18 cellular contexts compared by ENCODE assay signal in the genomic region with DNA sequence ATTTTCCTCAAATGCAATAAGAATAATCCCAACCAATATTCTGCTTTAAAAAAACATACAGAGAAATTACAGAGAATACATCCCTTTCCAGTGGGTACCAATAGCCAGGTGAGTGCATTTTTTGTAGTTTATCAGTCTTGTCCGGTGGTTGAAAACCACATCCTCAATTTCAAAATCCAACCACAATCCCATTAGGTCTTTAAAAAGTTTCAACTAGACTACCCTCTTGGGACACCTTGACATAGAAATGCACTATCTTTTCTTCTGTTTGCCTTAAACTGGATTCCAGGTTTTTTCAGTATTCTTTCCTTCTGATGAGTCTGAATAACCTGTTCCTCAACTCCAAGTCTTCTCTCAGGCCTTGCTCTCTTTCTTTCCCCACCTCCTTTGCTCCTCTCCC.
A peak's percentile ranks its signal among the peaks of the same experiment; 100 is the strongest.
DNase-seq lines count a peak whose midpoint lies in the region; ATAC-seq and TF ChIP-seq lines count a peak whose summit lies in the region.
"Had no signal": no experiment of that assay in that cellular context is flagged by ENCODE, and none has a peak within 500 bp of the region (broad histone marks: within the 10 kb centered on the region; RNA-seq: fewer than 3 reads in every experiment).

No MANE protein-coding gene starts in this region.

- no peak for ATAC-seq in RWPE2 (ENCODE audit: low read depth)
- no peak for ATAC-seq in HG03342 (IDR thresholded peaks at IDR 0.05; ENCODE audit: unreplicated experiment)
- ATAC-seq: K562, Panc1 had no signal

- TF ChIP-seq CTCF in HEK293 (tag by site-specific recombination; IDR thresholded peaks at IDR 0.05) (no peak), RWPE2 (IDR thresholded peaks at IDR 0.05; ENCODE audit: poor library complexity, severe bottlenecking) (no peak), hepatocyte (IDR thresholded peaks at IDR 0.05; ENCODE audit: poor library complexity) (no peak)

- POLR2A ChIA-PET in HEK293 (lab: Yijun Ruan, JAX): no interaction called here

- H3K9me3 ChIP-seq in HEK293 (ENCODE audit: control insufficient read depth, insufficient read depth, low read depth, low read length) (no peaks in the 10 kb centered on the region), RWPE2 (ENCODE audit: severe bottlenecking) (no peaks in the 10 kb centered on the region), hepatocyte (ENCODE audit: low read depth) (no peaks in the 10 kb centered on the region), skeletal muscle satellite cell (replicated peaks; ENCODE audit: low read length) (no peaks in the 10 kb centered on the region)
- H3K9me3 ChIP-seq: SJSA1 had no signal

- H3K4me2 ChIP-seq in hepatocyte (no peak overlapping the region), skeletal muscle satellite cell (ENCODE audit: low read length) (peak overlapping the region; percentile 15)

- H3K36me3 ChIP-seq in HEK293 (ENCODE audit: control insufficient read depth in 2 of 2, insufficient read depth in 1 of 2, low read length in 2 of 2) (no peaks in the 10 kb centered on the region), RWPE2 (ENCODE audit: low read depth) (no peaks in the 10 kb centered on the region), hepatocyte (replicated peaks; ENCODE audit: insufficient read depth, low read depth) (no peaks in the 10 kb centered on the region), skeletal muscle satellite cell (ENCODE audit: insufficient read depth, low read length) (no peaks in the 10 kb centered on the region)
- H3K36me3 ChIP-seq: SJSA1 had no signal

- no peaks in the 10 kb centered on the region for H4K20me1 ChIP-seq in hepatocyte (ENCODE audit: insufficient read depth, poor library complexity, severe bottlenecking)

- WGBS in hepatocyte (ENCODE audit: low lambda C conversion rate, missing lambda C conversion rate): 86% methylated on average over 1 of the region's 1 CpG

- H2AFZ ChIP-seq in hepatocyte: no peak overlapping the region

- no peaks in the 10 kb centered on the region for H3K79me2 ChIP-seq in hepatocyte

- H3K4me3 ChIP-seq in HEK293 (ENCODE audit: low read depth, low read length): no peak overlapping the region
- H3K4me3 ChIP-seq in RWPE2 (ENCODE audit: severe bottlenecking): no peak overlapping the region
- no peak overlapping the region for H3K4me3 ChIP-seq in hepatocyte
- H3K4me3 ChIP-seq in skeletal muscle satellite cell (ENCODE audit: low read length): no peak overlapping the region
- H3K4me3 ChIP-seq: K562, SJSA1 had no signal

- no peaks in the 10 kb centered on the region for H3K9me2 ChIP-seq in hepatocyte (replicated peaks; ENCODE audit: insufficient read depth)

- H3K27me3 ChIP-seq in RWPE2 (ENCODE audit: insufficient read depth, poor library complexity, severe bottlenecking): no peaks in the 10 kb centered on the region
- no peaks in the 10 kb centered on the region for H3K27me3 ChIP-seq in hepatocyte
- H3K27me3 ChIP-seq in skeletal muscle satellite cell (ENCODE audit: control insufficient read depth, insufficient read depth, low read length): no peaks in the 10 kb centered on the region

- H3K9ac ChIP-seq in skeletal muscle satellite cell (ENCODE audit: low read depth, low read length): peak overlapping the region; percentile 75

- DNase-seq in RWPE2 (ENCODE audit: low spot score) (no peak), hepatocyte (ENCODE audit: low spot score) (no peak), SW 1271 (lab: John Stamatoyannopoulos, UW) (no peak), OCI-M2 (lab: John Stamatoyannopoulos, UW; ENCODE audit: unreplicated experiment) (no peak)
- DNase-seq: DMS79, H7, NCI-H1417, NCI-H187, NCI-H2227 treated with DMSO at 0.1 percent for 48 hours, NCI-H524, NCI-H82 had no signal

- CTCF ChIA-PET in HEK293 (lab: Yijun Ruan, JAX): no interaction called here

- H3K4me1 ChIP-seq in HEK293 (ENCODE audit: control insufficient read depth, insufficient read depth, low read length): peaks cover 11% of the 10 kb centered on the region
- peaks cover 37% of the 10 kb centered on the region for H3K4me1 ChIP-seq in RWPE2 (ENCODE audit: insufficient read depth, poor library complexity, severe bottlenecking)
- peaks cover 8% of the 10 kb centered on the region for H3K4me1 ChIP-seq in hepatocyte (ENCODE audit: insufficient read depth)
- peaks cover 59% of the 10 kb centered on the region for H3K4me1 ChIP-seq in skeletal muscle satellite cell (ENCODE audit: control insufficient read depth, insufficient read depth, low read length)

- no peak overlapping the region for H3K27ac ChIP-seq in HEK293 (ENCODE audit: extremely low read depth, low read depth, low read length)
- peak overlapping the region; percentile 86 for H3K27ac ChIP-seq in RWPE2 (ENCODE audit: poor library complexity, severe bottlenecking)
- peak overlapping the region; percentile 66 for H3K27ac ChIP-seq in hepatocyte
- H3K27ac ChIP-seq: C4-2B had no signal

TF ChIP-seq in HEK293, 187 proteins besides CTCF, POLR2A, EP300 and RAD21:
- TF ChIP-seq ZNF76 (tag by site-specific recombination; IDR thresholded peaks at IDR 0.05; ENCODE audit: borderline replicate concordance, low read depth): no peak
- TF ChIP-seq ZNF10 (tag by site-specific recombination; IDR thresholded peaks at IDR 0.05): no peak
- no peak for TF ChIP-seq ZNF677 (tag by site-specific recombination; IDR thresholded peaks at IDR 0.05)
- 0 out of 2 replicates have a peak, but pooled peaks have one; percentile 13 for TF ChIP-seq SCRT1 (tag by site-specific recombination; IDR thresholded peaks at IDR 0.05; ENCODE audit: borderline replicate concordance)
